Comparison of ENCODE assay signal across 35 cellular contexts in genomic region chr19:46830864-46831263, GRCh38.
"Had no signal": no experiment of that assay in that cellular context is flagged by ENCODE, and none has a peak within 500 bp of the region (broad histone marks: within the 10 kb centered on the region; RNA-seq: fewer than 3 reads in every experiment).

No MANE protein-coding gene starts in this region.

- H3K36me3 Mint-ChIP-seq: stimulated activated memory B cell treated with anti-CD40 and anti-IgM and Interleukin-4, amounts not matched to agents 10 μg/mL and 1 μg/mL and 100 μg/mL, for 72 hours had no signal

- H3K4me3 ChIP-seq: dorsolateral prefrontal cortex, left ventricle myocardium inferior, lung, ovary, prostate gland, sigmoid colon, stomach, suprapubic skin had no signal

- H3K27ac Mint-ChIP-seq: activated CD4-positive, alpha-beta memory T cell treated with anti-CD3 and anti-CD28 coated beads, Interleukin-2, amount 10 ng/mL, durations not matched to agents 7 days and 5 days; activated CD4-positive, alpha-beta T cell treated with anti-CD3 and anti-CD28 coated beads, Interleukin-2, amount 10 ng/mL, durations not matched to agents 7 days and 5 days; activated T-cell treated with anti-CD3 and anti-CD28 coated beads, Interleukin-2, amount 50 U/mL, for 24 hours; effector memory CD8-positive, alpha-beta T cell; nephron progenitor cell; stimulated activated memory B cell treated with anti-CD40 and anti-IgM and Interleukin-4, amounts not matched to agents 10 μg/mL and 1 μg/mL and 100 μg/mL, for 72 hours; T-helper 17 cell had no signal

- H3K4me1 Mint-ChIP-seq: central memory CD8-positive, alpha-beta T cell; stimulated activated memory B cell treated with anti-CD40 and anti-IgM and Interleukin-4, amounts not matched to agents 10 μg/mL and 1 μg/mL and 100 μg/mL, for 72 hours had no signal

- FAIRE-seq: bronchial epithelial cell, colon, islet of Langerhans, small intestine had no signal

- H3K4me3 Mint-ChIP-seq: activated CD4-positive, alpha-beta memory T cell treated with anti-CD3 and anti-CD28 coated beads, Interleukin-2, amount 10 ng/mL, durations not matched to agents 7 days and 5 days; activated CD4-positive, alpha-beta T cell treated with anti-CD3 and anti-CD28 coated beads, Interleukin-2, amount 10 ng/mL, durations not matched to agents 7 days and 5 days; activated T-cell treated with anti-CD3 and anti-CD28 coated beads, Interleukin-2, amount 50 U/mL, for 24 hours; central memory CD8-positive, alpha-beta T cell; effector memory CD8-positive, alpha-beta T cell; nephron progenitor cell; stimulated activated memory B cell treated with anti-CD40 and anti-IgM and Interleukin-4, amounts not matched to agents 10 μg/mL and 1 μg/mL and 100 μg/mL, for 72 hours had no signal

- H3K27me3 ChIP-seq: dorsolateral prefrontal cortex, gastrocnemius medialis, neutrophil, ovary, sigmoid colon, stomach, suprapubic skin, tibial artery had no signal

- H3K4me1 ChIP-seq: left ventricle myocardium inferior, prostate gland had no signal

- ATAC-seq: effector memory CD8-positive, alpha-beta T cell; stimulated activated memory B cell treated with anti-CD40 and anti-IgM and Interleukin-4, amounts not matched to agents 10 μg/mL and 1 μg/mL and 100 μg/mL, for 72 hours; T-helper 17 cell had no signal

- H3K36me3 ChIP-seq: gastrocnemius medialis, left ventricle myocardium inferior, neutrophil, ovary, prostate gland, sigmoid colon, stomach, tibial artery had no signal

- H3K9me3 Mint-ChIP-seq: activated CD4-positive, alpha-beta memory T cell treated with anti-CD3 and anti-CD28 coated beads, Interleukin-2, amount 10 ng/mL, durations not matched to agents 7 days and 5 days; activated CD4-positive, alpha-beta T cell treated with anti-CD3 and anti-CD28 coated beads, Interleukin-2, amount 10 ng/mL, durations not matched to agents 7 days and 5 days; activated T-cell treated with anti-CD3 and anti-CD28 coated beads, Interleukin-2, amount 50 U/mL, for 24 hours; central memory CD8-positive, alpha-beta T cell; effector memory CD8-positive, alpha-beta T cell had no signal

- H3K9me3 ChIP-seq: gastrocnemius medialis, left ventricle myocardium inferior, neutrophil, ovary, prostate gland, sigmoid colon, stomach, suprapubic skin, tibial artery had no signal

- H3K27me3 Mint-ChIP-seq: activated CD4-positive, alpha-beta memory T cell treated with anti-CD3 and anti-CD28 coated beads, Interleukin-2, amount 10 ng/mL, durations not matched to agents 7 days and 5 days; activated CD4-positive, alpha-beta T cell treated with anti-CD3 and anti-CD28 coated beads, Interleukin-2, amount 10 ng/mL, durations not matched to agents 7 days and 5 days; activated T-cell treated with anti-CD3 and anti-CD28 coated beads, Interleukin-2, amount 50 U/mL, for 24 hours; central memory CD8-positive, alpha-beta T cell; stimulated activated memory B cell treated with anti-CD40 and anti-IgM and Interleukin-4, amounts not matched to agents 10 μg/mL and 1 μg/mL and 100 μg/mL, for 72 hours had no signal

- H3K27ac ChIP-seq: dorsolateral prefrontal cortex, gastrocnemius medialis, left ventricle myocardium inferior, neutrophil, ovary, prostate gland, suprapubic skin, tibial artery had no signal

- DNase-seq: activated CD4-positive, alpha-beta memory T cell treated with anti-CD3 and anti-CD28 coated beads, Interleukin-2, amount 10 ng/mL, durations not matched to agents 7 days and 5 days; activated CD4-positive, alpha-beta T cell treated with anti-CD3 and anti-CD28 coated beads for 1 hour; activated CD4-positive, alpha-beta T cell treated with anti-CD3 and anti-CD28 coated beads, Interleukin-2, amount 10 ng/mL, durations not matched to agents 7 days and 5 days; activated CD8-positive, alpha-beta memory T cell treated with anti-CD3 and anti-CD28 coated beads, Interleukin-2, amount 50 U/mL, for 48 hours; activated gamma-delta T cell treated with Interleukin-2 at 50 U/mL for 16 hours; activated naive CD4-positive, alpha-beta T cell treated with anti-CD3 and anti-CD28 coated beads, Interleukin-2, amount 50 U/mL, for 16 hours; activated T-cell treated with anti-CD3 and anti-CD28 coated beads, Interleukin-2, amount 50 U/mL, for 24 hours; amniotic stem cell; dorsolateral prefrontal cortex; effector memory CD8-positive, alpha-beta T cell; erythroblast; gastrocnemius medialis; glutamatergic neuron; left ventricle myocardium inferior; nephron progenitor cell; ovary; retina; sigmoid colon; small intestine; stimulated activated CD4-positive, alpha-beta T cell treated with anti-CD3 and anti-CD28 coated beads, Interleukin-1b, Interleukin-23, amount 100 ng/mL, for 48 hours; stimulated activated CD4-positive, alpha-beta T cell treated with anti-CD3 and anti-CD28 coated beads, Interleukin-4, amount 100 ng/mL, for 4 hours; stimulated activated CD8-positive, alpha-beta memory T cell treated with anti-CD3 and anti-CD28 coated beads, Interleukin-4, amount 100 ng/mL, for 48 hours; stomach; T-helper 17 cell; T1000; tibial artery had no signal
